10 cellular contexts compared by ENCODE assay signal in genomic region chr7:27640914-27641570, GRCh38. TPM values are rescaled to one million over a fixed set of nuclear protein-coding genes. Genes with fewer than 3 reads are reported as not detected.
DNase-seq lines count a peak whose midpoint lies in the region; ATAC-seq and TF ChIP-seq lines count a peak whose summit lies in the region.
"Had no signal": no experiment of that assay in that cellular context is flagged by ENCODE, and none has a peak within 500 bp of the region (broad histone marks: within the 10 kb centered on the region; RNA-seq: fewer than 3 reads in every experiment).

No MANE protein-coding gene starts in this region.

- H3K27me3 ChIP-seq in PC-9 (ENCODE audit: insufficient read depth, low read depth) (no peaks in the 10 kb centered on the region), fibroblast of lung (ENCODE audit: control insufficient read depth, insufficient read depth, low read length) (no peaks in the 10 kb centered on the region)

- POLR2A ChIA-PET in PC-9 (lab: Charles Lee; ENCODE audit: unreplicated experiment), result interaction anchor here (0.6 to 0.7 kb wide), 3 partner anchors 22 to 129 kb away, joined by 3 to 6 read pairs (median 4); partner anchors contain the start of gene HIBADH

- peaks cover 37% of the 10 kb centered on the region for H3K4me1 ChIP-seq in PC-9 (replicated peaks; ENCODE audit: insufficient read depth)
- H3K4me1 ChIP-seq in fibroblast of lung (ENCODE audit: control insufficient read depth, extremely low read depth, insufficient read depth, low read length), result peaks cover 4% of the 10 kb centered on the region

- no peaks in the 10 kb centered on the region for H3K9me2 ChIP-seq in PC-9 (ENCODE audit: insufficient read depth)

- BruUV-seq in PC-9 (replicated peaks; lab: Mats Ljungman, UMichigan), result no TSS peak

- CTCF ChIA-PET in PC-9 (lab: Charles Lee), result interaction anchor here (0.6 to 1.4 kb wide), 6 partner anchors 22 to 452 kb away, joined by 3 to 17 read pairs (median 4); partner anchors contain the start of gene HIBADH

- H3F3A ChIP-seq in PC-9 (ENCODE audit: insufficient read depth, low read depth), result peaks cover 37% of the 10 kb centered on the region

- TF ChIP-seq CTCF in GM10266 (IDR thresholded peaks at IDR 0.05; ENCODE audit: control insufficient read depth, insufficient read depth, low read depth, missing control alignments) (peak; percentile 2), PC-9 (conservative IDR thresholded peaks at IDR 0.05) (peak; percentile 40; the same call in 1 of the 2 replicates), fibroblast of lung (conservative IDR thresholded peaks at IDR 0.05 in 1 of 2, IDR thresholded peaks at IDR 0.05 in 1 of 2; ENCODE audit: low read depth in 1 of 2, low read length in 2 of 2) (no peak)

- no peak for ATAC-seq in HG02973 (IDR thresholded peaks at IDR 0.05; ENCODE audit: unreplicated experiment)

- H3K79me2 ChIP-seq in PC-9 (ENCODE audit: low read depth) (peaks cover 31% of the 10 kb centered on the region), fibroblast of lung (ENCODE audit: control insufficient read depth, insufficient read depth, low read length) (no peaks in the 10 kb centered on the region)

- H2AFZ ChIP-seq in PC-9 (0 out of 2 replicates have a peak overlapping the region, but pooled peaks have one; percentile 30), fibroblast of lung (ENCODE audit: low read length) (no peak overlapping the region)

- H3K9me3 ChIP-seq in PC-9 (ENCODE audit: insufficient read depth, low read depth) (no peaks in the 10 kb centered on the region; the same call in 1 of the 2 replicates), fibroblast of lung (ENCODE audit: control insufficient read depth, insufficient read depth, low read depth, low read length) (no peaks in the 10 kb centered on the region)

- H3K36me3 ChIP-seq in PC-9 (ENCODE audit: low read depth) (peaks cover 27% of the 10 kb centered on the region; the same call in 1 of the 2 replicates), fibroblast of lung (ENCODE audit: control insufficient read depth, insufficient read depth, low read length) (peaks cover 1% of the 10 kb centered on the region)

- H3K27ac ChIP-seq in PC-9 (peak overlapping the region; percentile 90), fibroblast of lung (ENCODE audit: insufficient read depth, low read length) (no peak overlapping the region)
- H3K27ac ChIP-seq: VCaP had no signal

- H4K20me1 ChIP-seq in PC-9 (ENCODE audit: insufficient read depth) (no peaks in the 10 kb centered on the region), fibroblast of lung (ENCODE audit: control insufficient read depth, extremely low read depth, insufficient read depth, low read length) (no peaks in the 10 kb centered on the region)

- DNase-seq in GM10266 (ENCODE audit: extremely low spot score) (no peak), PC-9 (peak; percentile 87 to 96), fibroblast of lung (ENCODE audit: low read depth in 2 of 2) (peak; percentile 76 to 82), pons (ENCODE audit: low spot score) (peak; percentile 43), NCI-H1417 treated with DMSO at 0.1 percent for 48 hours (lab: John Stamatoyannopoulos, UW) (no peak), NCI-H748 treated with DMSO at 0.1 percent for 48 hours (lab: John Stamatoyannopoulos, UW) (no peak), UCSD-AML1 (lab: John Stamatoyannopoulos, UW; ENCODE audit: unreplicated experiment) (no peak)
- DNase-seq: H7 had no signal

- H3K4me2 ChIP-seq in PC-9 (peak overlapping the region; percentile 60), fibroblast of lung (ENCODE audit: extremely low read depth, insufficient read depth, low read length) (peak overlapping the region; percentile 53)

- H3K9ac ChIP-seq in fibroblast of lung (ENCODE audit: insufficient read depth, low read length), result no peak overlapping the region

- intact Hi-C loops in PC-9 (cut with micrococcal nuclease; ENCODE audit: unreplicated experiment), result loop anchor here (1.0 to 5.0 kb wide), 8 partner anchors 22 to 398 kb away; partner anchors contain the start of genes HIBADH and TAX1BP1

- H3K4me3 ChIP-seq in PC-9 (peak overlapping the region; percentile 8; the same call in 1 of the 2 replicates), fibroblast of lung (replicated peaks in 1 of 4; ENCODE audit: control extremely low read depth in 1 of 4, insufficient read depth in 1 of 4, low read depth in 3 of 4, low read length in 4 of 4) (peak overlapping the region in 1 of 4 experiments; percentile 7)

RNA-seq across cellular contexts. Expression of gene HIBADH, which starts 21.6 kb away (rescaled TPM):
- total RNA-seq in PC-9 (2021), result 72.4 and 73.9 TPM in 2 replicates
- 69.3 and 88.7 TPM in 2 replicates for total RNA-seq in fibroblast of lung
- polyA plus RNA-seq in fibroblast of lung, result 91.0 and 96.0 TPM in 2 replicates
- 46.1 and 48.8 TPM in 2 replicates for polyA plus RNA-seq in fibroblast of lung (2012)
- 25.8 and 32.7 TPM in 2 replicates for polyA minus RNA-seq in fibroblast of lung (ENCODE audit: low replicate concordance)

Comparison
In these comparisons a context has a peak if more than half of its experiments do, and no peak if none do; other contexts are left out.
1. DNase-seq: peak in PC-9 (2 of 2), fibroblast of lung (2 of 2) and pons (single experiment); none in GM10266 (single experiment), NCI-H1417 treated with DMSO at 0.1 percent for 48 hours (single experiment), NCI-H748 treated with DMSO at 0.1 percent for 48 hours (single experiment) and UCSD-AML1 (single experiment).
2. CTCF ChIP-seq: peak in GM10266 (single experiment) and PC-9 (single experiment); none in fibroblast of lung (0 of 2).